1 cellular context compared by ENCODE assay signal in the genomic region with DNA sequence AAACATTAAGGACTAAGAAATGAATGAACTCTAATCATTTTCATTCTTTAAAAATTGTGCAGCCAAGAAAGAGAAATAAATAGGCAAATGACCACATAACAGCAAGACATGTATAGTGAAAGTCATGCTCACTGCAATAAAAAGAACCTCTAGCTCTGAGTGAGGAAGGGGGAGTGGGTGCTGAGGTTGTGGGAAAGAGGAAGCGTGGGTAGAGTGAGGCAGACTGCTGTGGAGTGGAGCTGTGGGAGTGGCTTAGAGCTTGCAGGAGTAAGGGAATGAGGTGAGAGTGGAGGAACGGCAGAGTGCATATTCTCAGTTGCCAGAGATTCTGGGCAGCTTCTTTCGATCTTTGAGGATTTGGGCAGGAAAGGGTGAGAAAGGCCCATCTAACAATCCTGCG.
TF ChIP-seq lines count a peak whose summit lies in the region.

No MANE protein-coding gene starts in this region.

TF ChIP-seq in K562, 482 proteins besides CTCF, POLR2A, EP300 and RAD21 (continued from another document):
- TF ChIP-seq, protein P1, sequence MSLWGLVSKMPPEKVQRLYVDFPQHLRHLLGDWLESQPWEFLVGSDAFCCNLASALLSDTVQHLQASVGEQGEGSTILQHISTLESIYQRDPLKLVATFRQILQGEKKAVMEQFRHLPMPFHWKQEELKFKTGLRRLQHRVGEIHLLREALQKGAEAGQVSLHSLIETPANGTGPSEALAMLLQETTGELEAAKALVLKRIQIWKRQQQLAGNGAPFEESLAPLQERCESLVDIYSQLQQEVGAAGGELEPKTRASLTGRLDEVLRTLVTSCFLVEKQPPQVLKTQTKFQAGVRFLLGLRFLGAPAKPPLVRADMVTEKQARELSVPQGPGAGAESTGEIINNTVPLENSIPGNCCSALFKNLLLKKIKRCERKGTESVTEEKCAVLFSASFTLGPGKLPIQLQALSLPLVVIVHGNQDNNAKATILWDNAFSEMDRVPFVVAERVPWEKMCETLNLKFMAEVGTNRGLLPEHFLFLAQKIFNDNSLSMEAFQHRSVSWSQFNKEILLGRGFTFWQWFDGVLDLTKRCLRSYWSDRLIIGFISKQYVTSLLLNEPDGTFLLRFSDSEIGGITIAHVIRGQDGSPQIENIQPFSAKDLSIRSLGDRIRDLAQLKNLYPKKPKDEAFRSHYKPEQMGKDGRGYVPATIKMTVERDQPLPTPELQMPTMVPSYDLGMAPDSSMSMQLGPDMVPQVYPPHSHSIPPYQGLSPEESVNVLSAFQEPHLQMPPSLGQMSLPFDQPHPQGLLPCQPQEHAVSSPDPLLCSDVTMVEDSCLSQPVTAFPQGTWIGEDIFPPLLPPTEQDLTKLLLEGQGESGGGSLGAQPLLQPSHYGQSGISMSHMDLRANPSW (CRISPR knock-in tag; IDR thresholded peaks at IDR 0.05) = no peak
- TF ChIP-seq, protein P2, sequence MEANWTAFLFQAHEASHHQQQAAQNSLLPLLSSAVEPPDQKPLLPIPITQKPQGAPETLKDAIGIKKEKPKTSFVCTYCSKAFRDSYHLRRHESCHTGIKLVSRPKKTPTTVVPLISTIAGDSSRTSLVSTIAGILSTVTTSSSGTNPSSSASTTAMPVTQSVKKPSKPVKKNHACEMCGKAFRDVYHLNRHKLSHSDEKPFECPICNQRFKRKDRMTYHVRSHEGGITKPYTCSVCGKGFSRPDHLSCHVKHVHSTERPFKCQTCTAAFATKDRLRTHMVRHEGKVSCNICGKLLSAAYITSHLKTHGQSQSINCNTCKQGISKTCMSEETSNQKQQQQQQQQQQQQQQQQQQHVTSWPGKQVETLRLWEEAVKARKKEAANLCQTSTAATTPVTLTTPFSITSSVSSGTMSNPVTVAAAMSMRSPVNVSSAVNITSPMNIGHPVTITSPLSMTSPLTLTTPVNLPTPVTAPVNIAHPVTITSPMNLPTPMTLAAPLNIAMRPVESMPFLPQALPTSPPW (CRISPR knock-in tag; IDR thresholded peaks at IDR 0.05) = peak; percentile 53; the same call in 1 of the 2 replicates
- TF ChIP-seq ERF (CRISPR knock-in tag; IDR thresholded peaks at IDR 0.05) (no peak), CHD2 (IDR thresholded peaks at IDR 0.05; ENCODE audit: low read depth, low read length) (no peak), TSC22D4 (tag; IDR thresholded peaks at IDR 0.05) (no peak), ZNF586 (CRISPR knock-in tag; conservative IDR thresholded peaks at IDR 0.05) (no peak), THRAP3 (IDR thresholded peaks at IDR 0.05; ENCODE audit: borderline replicate concordance) (no peak)
- TF ChIP-seq, protein P3, sequence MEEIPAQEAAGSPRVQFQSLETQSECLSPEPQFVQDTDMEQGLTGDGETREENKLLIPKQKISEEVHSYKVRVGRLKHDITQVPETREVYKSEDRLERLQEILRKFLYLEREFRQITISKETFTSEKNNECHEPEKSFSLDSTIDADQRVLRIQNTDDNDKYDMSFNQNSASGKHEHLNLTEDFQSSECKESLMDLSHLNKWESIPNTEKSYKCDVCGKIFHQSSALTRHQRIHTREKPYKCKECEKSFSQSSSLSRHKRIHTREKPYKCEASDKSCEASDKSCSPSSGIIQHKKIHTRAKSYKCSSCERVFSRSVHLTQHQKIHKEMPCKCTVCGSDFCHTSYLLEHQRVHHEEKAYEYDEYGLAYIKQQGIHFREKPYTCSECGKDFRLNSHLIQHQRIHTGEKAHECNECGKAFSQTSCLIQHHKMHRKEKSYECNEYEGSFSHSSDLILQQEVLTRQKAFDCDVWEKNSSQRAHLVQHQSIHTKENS (CRISPR knock-in tag; IDR thresholded peaks at IDR 0.05) = no peak
- TF ChIP-seq, protein P4, sequence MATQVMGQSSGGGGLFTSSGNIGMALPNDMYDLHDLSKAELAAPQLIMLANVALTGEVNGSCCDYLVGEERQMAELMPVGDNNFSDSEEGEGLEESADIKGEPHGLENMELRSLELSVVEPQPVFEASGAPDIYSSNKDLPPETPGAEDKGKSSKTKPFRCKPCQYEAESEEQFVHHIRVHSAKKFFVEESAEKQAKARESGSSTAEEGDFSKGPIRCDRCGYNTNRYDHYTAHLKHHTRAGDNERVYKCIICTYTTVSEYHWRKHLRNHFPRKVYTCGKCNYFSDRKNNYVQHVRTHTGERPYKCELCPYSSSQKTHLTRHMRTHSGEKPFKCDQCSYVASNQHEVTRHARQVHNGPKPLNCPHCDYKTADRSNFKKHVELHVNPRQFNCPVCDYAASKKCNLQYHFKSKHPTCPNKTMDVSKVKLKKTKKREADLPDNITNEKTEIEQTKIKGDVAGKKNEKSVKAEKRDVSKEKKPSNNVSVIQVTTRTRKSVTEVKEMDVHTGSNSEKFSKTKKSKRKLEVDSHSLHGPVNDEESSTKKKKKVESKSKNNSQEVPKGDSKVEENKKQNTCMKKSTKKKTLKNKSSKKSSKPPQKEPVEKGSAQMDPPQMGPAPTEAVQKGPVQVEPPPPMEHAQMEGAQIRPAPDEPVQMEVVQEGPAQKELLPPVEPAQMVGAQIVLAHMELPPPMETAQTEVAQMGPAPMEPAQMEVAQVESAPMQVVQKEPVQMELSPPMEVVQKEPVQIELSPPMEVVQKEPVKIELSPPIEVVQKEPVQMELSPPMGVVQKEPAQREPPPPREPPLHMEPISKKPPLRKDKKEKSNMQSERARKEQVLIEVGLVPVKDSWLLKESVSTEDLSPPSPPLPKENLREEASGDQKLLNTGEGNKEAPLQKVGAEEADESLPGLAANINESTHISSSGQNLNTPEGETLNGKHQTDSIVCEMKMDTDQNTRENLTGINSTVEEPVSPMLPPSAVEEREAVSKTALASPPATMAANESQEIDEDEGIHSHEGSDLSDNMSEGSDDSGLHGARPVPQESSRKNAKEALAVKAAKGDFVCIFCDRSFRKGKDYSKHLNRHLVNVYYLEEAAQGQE (CRISPR knock-in tag; IDR thresholded peaks at IDR 0.05; ENCODE audit: low read depth) = no peak
